21 cellular contexts compared by ENCODE assay signal in the genomic region with DNA sequence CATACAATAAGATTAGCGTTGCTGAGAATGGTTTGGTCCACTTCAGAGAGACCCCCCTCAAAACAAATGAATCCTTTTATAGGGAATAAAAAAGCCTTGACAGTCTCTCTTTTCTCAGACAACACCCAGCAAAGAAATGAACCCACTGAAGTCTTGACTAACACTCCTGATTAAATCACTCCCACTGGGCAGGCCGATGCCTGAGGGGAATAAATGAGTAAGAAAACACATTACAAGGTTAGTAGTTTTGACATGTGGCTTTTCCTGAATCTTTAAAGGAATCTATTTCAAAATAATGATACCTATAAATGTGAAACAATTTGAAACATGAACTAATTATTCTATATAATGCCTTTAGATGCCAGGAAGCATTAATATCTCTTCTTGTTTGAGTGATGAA.
"Had no signal": no experiment of that assay in that cellular context is flagged by ENCODE, and none has a peak within 500 bp of the region (broad histone marks: within the 10 kb centered on the region; RNA-seq: fewer than 3 reads in every experiment).

No MANE protein-coding gene starts in this region.

- DNase-seq: cortex of kidney; dorsolateral prefrontal cortex; effector CD8-positive, alpha-beta T cell; gastrocnemius medialis; heart right ventricle; hypothalamus; kidney glomerular epithelial cell; mucosa of descending colon; naive thymus-derived CD8-positive, alpha-beta T cell; psoas muscle; retina; right lobe of liver; stimulated activated CD4-positive, alpha-beta T cell treated with anti-CD3 and anti-CD28 coated beads, Interleukin-4, amount 100 ng/mL, for 1 hour; stimulated activated CD8-positive, alpha-beta memory T cell treated with anti-CD3 and anti-CD28 coated beads, Interleukin-4, amount 100 ng/mL, for 48 hours; stimulated activated naive CD8-positive, alpha-beta T cell treated with anti-CD3 and anti-CD28 coated beads, Interleukin-15, amount 100 ng/mL, for 72 hours; testis had no signal

- H3K27ac Mint-ChIP-seq: naive thymus-derived CD8-positive, alpha-beta T cell; stimulated activated effector memory CD8-positive, alpha-beta T cell treated with anti-CD3 and anti-CD28 coated beads, Interleukin-12 subunit alpha, Interleukin-12 subunit beta, amount 100 ng/mL, for 72 hours; stimulated activated naive CD8-positive, alpha-beta T cell treated with anti-CD3 and anti-CD28 coated beads, Interleukin-15, amount 100 ng/mL, for 72 hours had no signal

- H3K36me3 ChIP-seq: esophagus muscularis mucosa, gastrocnemius medialis, heart right ventricle, neutrophil, right lobe of liver, tibial nerve had no signal

- FAIRE-seq: islet of Langerhans had no signal

- H3K9me3 Mint-ChIP-seq: stimulated activated effector memory CD8-positive, alpha-beta T cell treated with anti-CD3 and anti-CD28 coated beads, Interleukin-12 subunit alpha, Interleukin-12 subunit beta, amount 100 ng/mL, for 72 hours had no signal

- H3K27ac ChIP-seq: dorsolateral prefrontal cortex, esophagus muscularis mucosa, gastrocnemius medialis, heart right ventricle, neutrophil, psoas muscle, right lobe of liver, testis, tibial nerve had no signal

- H3K36me3 Mint-ChIP-seq: stimulated activated effector memory CD8-positive, alpha-beta T cell treated with anti-CD3 and anti-CD28 coated beads, Interleukin-12 subunit alpha, Interleukin-12 subunit beta, amount 100 ng/mL, for 72 hours had no signal

- H3K4me1 ChIP-seq: esophagus muscularis mucosa, gastrocnemius medialis, heart right ventricle, psoas muscle, right lobe of liver, testis, tibial nerve had no signal

- H3K4me3 ChIP-seq: dorsolateral prefrontal cortex, esophagus muscularis mucosa, gastrocnemius medialis, heart right ventricle, mucosa of descending colon, psoas muscle, right lobe of liver, testis, tibial nerve had no signal

- H3K4me1 Mint-ChIP-seq: naive thymus-derived CD8-positive, alpha-beta T cell; stimulated activated effector memory CD8-positive, alpha-beta T cell treated with anti-CD3 and anti-CD28 coated beads, Interleukin-12 subunit alpha, Interleukin-12 subunit beta, amount 100 ng/mL, for 72 hours; stimulated activated naive CD8-positive, alpha-beta T cell treated with anti-CD3 and anti-CD28 coated beads, Interleukin-15, amount 100 ng/mL, for 72 hours had no signal

- ATAC-seq: gastrocnemius medialis; heart right ventricle; mucosa of descending colon; naive thymus-derived CD8-positive, alpha-beta T cell; psoas muscle; right lobe of liver; stimulated activated effector memory CD8-positive, alpha-beta T cell treated with anti-CD3 and anti-CD28 coated beads, Interleukin-12 subunit alpha, Interleukin-12 subunit beta, amount 100 ng/mL, for 72 hours; stimulated activated naive CD8-positive, alpha-beta T cell treated with anti-CD3 and anti-CD28 coated beads, Interleukin-15, amount 100 ng/mL, for 72 hours had no signal

- H3K9me3 ChIP-seq: esophagus muscularis mucosa, gastrocnemius medialis, heart right ventricle, mucosa of descending colon, neutrophil, psoas muscle, right lobe of liver, testis, tibial nerve had no signal

- H3K4me3 Mint-ChIP-seq: naive thymus-derived CD8-positive, alpha-beta T cell; stimulated activated effector memory CD8-positive, alpha-beta T cell treated with anti-CD3 and anti-CD28 coated beads, Interleukin-12 subunit alpha, Interleukin-12 subunit beta, amount 100 ng/mL, for 72 hours; stimulated activated naive CD8-positive, alpha-beta T cell treated with anti-CD3 and anti-CD28 coated beads, Interleukin-15, amount 100 ng/mL, for 72 hours had no signal

- H3K27me3 ChIP-seq: gastrocnemius medialis, neutrophil, right lobe of liver, testis, tibial nerve had no signal
